1 cellular context compared by ENCODE assay signal in the genomic region with DNA sequence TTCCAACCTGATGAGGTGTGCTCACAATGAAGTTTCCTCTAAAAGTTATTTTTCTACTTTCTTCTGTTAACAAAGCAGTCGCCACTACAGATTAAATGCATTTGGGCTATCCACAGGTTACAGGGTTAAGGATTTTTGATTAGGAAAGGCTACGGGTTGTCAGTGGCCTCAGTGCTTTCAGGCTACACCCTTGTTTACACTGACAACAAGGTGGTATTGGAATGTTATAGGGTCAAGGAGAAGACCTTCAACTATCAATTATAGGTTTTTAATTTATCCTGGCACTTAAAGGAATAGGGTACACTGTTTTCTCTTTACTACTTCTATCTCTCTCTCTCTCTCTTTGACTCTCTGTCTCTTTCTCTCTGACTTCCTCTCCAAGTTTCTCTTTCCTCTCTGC.
TF ChIP-seq lines count a peak whose summit lies in the region.
"Not testable (repeated sequence)": the region's sequence is repeated elsewhere in the genome, so short reads cannot be mapped to it uniquely, and the experiment has no call there.

No MANE protein-coding gene starts in this region.

TF ChIP-seq in HepG2, 621 proteins besides CTCF, POLR2A, EP300 and RAD21 (continued from another document):
- TF ChIP-seq, protein P1, sequence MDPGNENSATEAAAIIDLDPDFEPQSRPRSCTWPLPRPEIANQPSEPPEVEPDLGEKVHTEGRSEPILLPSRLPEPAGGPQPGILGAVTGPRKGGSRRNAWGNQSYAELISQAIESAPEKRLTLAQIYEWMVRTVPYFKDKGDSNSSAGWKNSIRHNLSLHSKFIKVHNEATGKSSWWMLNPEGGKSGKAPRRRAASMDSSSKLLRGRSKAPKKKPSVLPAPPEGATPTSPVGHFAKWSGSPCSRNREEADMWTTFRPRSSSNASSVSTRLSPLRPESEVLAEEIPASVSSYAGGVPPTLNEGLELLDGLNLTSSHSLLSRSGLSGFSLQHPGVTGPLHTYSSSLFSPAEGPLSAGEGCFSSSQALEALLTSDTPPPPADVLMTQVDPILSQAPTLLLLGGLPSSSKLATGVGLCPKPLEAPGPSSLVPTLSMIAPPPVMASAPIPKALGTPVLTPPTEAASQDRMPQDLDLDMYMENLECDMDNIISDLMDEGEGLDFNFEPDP (CRISPR knock-in tag; conservative IDR thresholded peaks at IDR 0.05), result 0 out of 2 replicates have a peak, but pooled peaks have one; percentile 20
- TF ChIP-seq FOXA1 (IDR thresholded peaks at IDR 0.05), result not testable (repeated sequence)
- peak; percentile 65 for TF ChIP-seq FOXA1 (CRISPR knock-in tag; IDR thresholded peaks at IDR 0.05)
